In genomic region chr7:110522751-110523200, GRCh38 we compare ENCODE assay signal across 10 cellular contexts.
DNase-seq lines count a peak whose midpoint lies in the region; ATAC-seq and TF ChIP-seq lines count a peak whose summit lies in the region.
"Had no signal": no experiment of that assay in that cellular context is flagged by ENCODE, and none has a peak within 500 bp of the region (broad histone marks: within the 10 kb centered on the region; RNA-seq: fewer than 3 reads in every experiment).

No MANE protein-coding gene starts in this region.

- H3K36me3 ChIP-seq in left ventricle myocardium inferior (no peaks in the 10 kb centered on the region), A673 (ENCODE audit: insufficient read depth, low read length, poor library complexity, severe bottlenecking) (no peaks in the 10 kb centered on the region)
- H3K36me3 ChIP-seq: ovary, uterus had no signal

- DNase-seq in right cardiac atrium (no peak), left ventricle myocardium inferior (no peak), NCI-H748 (lab: John Stamatoyannopoulos, UW; ENCODE audit: unreplicated experiment) (peak; percentile 98), foreskin keratinocyte (peak in 1 of 2 donors; percentile 64), T-helper 17 cell (no peak), A673 (ENCODE audit: low spot score) (no peak)
- DNase-seq: ovary, uterus had no signal

- H3K4me3 ChIP-seq in right cardiac atrium (ENCODE audit: low read length) (no peak overlapping the region), left ventricle myocardium inferior (no peak overlapping the region), A673 (ENCODE audit: low read depth, low read length, poor library complexity, severe bottlenecking) (no peak overlapping the region)
- H3K4me3 ChIP-seq: ovary, uterus had no signal

- CTCF ChIA-PET in A673 (lab: Charles Lee): no interaction called here

- H3K27me3 Mint-ChIP-seq in T-helper 17 cell: no peaks in the 10 kb centered on the region

- no peak overlapping the region for H3K4me3 Mint-ChIP-seq in T-helper 17 cell

- no TSS peak for BruUV-seq in A673 (replicated peaks; lab: Mats Ljungman, UMichigan)

- no peaks in the 10 kb centered on the region for H3K4me1 Mint-ChIP-seq in T-helper 17 cell

- no peak overlapping the region for H3K27ac Mint-ChIP-seq in T-helper 17 cell

- H3K27me3 ChIP-seq in right cardiac atrium (ENCODE audit: control insufficient read depth, insufficient read depth): no peaks in the 10 kb centered on the region
- H3K27me3 ChIP-seq in left ventricle myocardium inferior (ENCODE audit: low read depth): no peaks in the 10 kb centered on the region
- H3K27me3 ChIP-seq in foreskin keratinocyte: no peaks in the 10 kb centered on the region
- no peaks in the 10 kb centered on the region for H3K27me3 ChIP-seq in A673 (replicated peaks; ENCODE audit: insufficient read depth, low read depth, low read length, poor library complexity)
- H3K27me3 ChIP-seq: ovary, uterus had no signal

- ATAC-seq in right cardiac atrium (no peak), foreskin keratinocyte (peak; percentile 97), T-helper 17 cell (no peak), HG02571 (IDR thresholded peaks at IDR 0.05; ENCODE audit: unreplicated experiment) (no peak), GM21786 (IDR thresholded peaks at IDR 0.05; ENCODE audit: unreplicated experiment) (no peak)

- intact Hi-C loops in right cardiac atrium (cut with DNase I): no loop called here
- intact Hi-C loops in left ventricle myocardium inferior (cut with micrococcal nuclease): no loop called here
- intact Hi-C loops in A673 (cut with micrococcal nuclease; ENCODE audit: unreplicated experiment): no loop called here

- POLR2A ChIA-PET in A673 (lab: Charles Lee; ENCODE audit: low non-redundant PET): interaction anchor here (0.6 kb wide), 1 partner anchor 9 kb away, joined by 5 read pairs; no protein-coding TSS in a partner anchor

- TF ChIP-seq CTCF in left ventricle myocardium inferior (IDR thresholded peaks at IDR 0.05; ENCODE audit: borderline replicate concordance): no peak
- TF ChIP-seq CTCF in foreskin keratinocyte (conservative IDR thresholded peaks at IDR 0.05): no peak
- no peak for TF ChIP-seq CTCF in A673 (conservative IDR thresholded peaks at IDR 0.05; ENCODE audit: low read depth, low read length)

- H3K27ac ChIP-seq in right cardiac atrium (ENCODE audit: low read length) (peak overlapping the region; percentile 40), left ventricle myocardium inferior (replicated peaks) (no peak overlapping the region), foreskin keratinocyte (no peak overlapping the region), A673 (ENCODE audit: low read depth, low read length, poor library complexity, severe bottlenecking) (no peak overlapping the region)
- H3K27ac ChIP-seq: ovary, uterus had no signal

- WGBS in right cardiac atrium: 55% methylated on average over 3 of the region's 3 CpGs

- H3K4me1 ChIP-seq in right cardiac atrium (ENCODE audit: control insufficient read depth, insufficient read depth, low read length) (no peaks in the 10 kb centered on the region), left ventricle myocardium inferior (peaks cover 12% of the 10 kb centered on the region), foreskin keratinocyte (no peaks in the 10 kb centered on the region), A673 (ENCODE audit: insufficient read depth, low read length, poor library complexity, severe bottlenecking) (no peaks in the 10 kb centered on the region)
- H3K4me1 ChIP-seq: uterus had no signal

- H3K9me3 ChIP-seq in right cardiac atrium (ENCODE audit: control insufficient read depth, low read length): no peaks in the 10 kb centered on the region
- H3K9me3 ChIP-seq in left ventricle myocardium inferior (replicated peaks): no peaks in the 10 kb centered on the region
- no peaks in the 10 kb centered on the region for H3K9me3 ChIP-seq in T-helper 17 cell (ENCODE audit: control insufficient read depth, low read length, poor library complexity, severe bottlenecking)
- no peaks in the 10 kb centered on the region for H3K9me3 ChIP-seq in A673 (ENCODE audit: low read depth, low read length, poor library complexity, severe bottlenecking)
- H3K9me3 ChIP-seq: ovary, uterus had no signal

- H3K36me3 Mint-ChIP-seq in T-helper 17 cell (ENCODE audit: low read depth): no peaks in the 10 kb centered on the region
